13 cellular contexts compared by ENCODE assay signal in the genomic region with DNA sequence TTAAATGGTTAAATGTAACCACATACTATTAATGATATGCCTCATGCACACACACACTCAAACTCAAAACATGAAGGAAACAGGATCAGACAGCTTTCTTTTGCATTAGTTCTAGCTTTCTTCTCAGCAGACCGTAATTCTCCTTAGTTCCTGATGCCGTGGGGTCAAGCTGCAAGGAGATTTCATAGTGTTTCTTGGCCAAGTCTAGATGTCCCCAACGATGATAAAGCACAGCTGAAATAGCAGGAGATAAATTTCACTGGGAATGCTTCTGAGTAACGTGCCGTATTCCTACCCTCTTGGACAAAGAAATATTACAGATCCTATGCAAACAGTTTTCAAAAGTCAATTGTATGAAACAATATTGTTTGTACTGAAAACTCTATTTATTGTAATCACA. TPM values are rescaled to one million over a fixed set of nuclear protein-coding genes. Genes with fewer than 3 reads are reported as not detected.
DNase-seq lines count a peak whose midpoint lies in the region; ATAC-seq and TF ChIP-seq lines count a peak whose summit lies in the region.
"Had no signal": no experiment of that assay in that cellular context is flagged by ENCODE, and none has a peak within 500 bp of the region (broad histone marks: within the 10 kb centered on the region; RNA-seq: fewer than 3 reads in every experiment).

No MANE protein-coding gene starts in this region.

- H3K27ac ChIP-seq in dorsolateral prefrontal cortex: peak overlapping the region in 31 of 59 donors; percentile 0 to 76 (median 32)

- DNase-seq in brain pericyte (ENCODE audit: low read depth, low spot score) (peak; percentile 15), dorsolateral prefrontal cortex (no peak), sciatic nerve (ENCODE audit: low spot score) (no peak), occipital lobe (lab: John Stamatoyannopoulos, UW) (no peak), NCI-H2081 (lab: John Stamatoyannopoulos, UW) (no peak)
- DNase-seq: Calu3; CD8-positive, alpha-beta T cell; DMS79 treated with DMSO at 0.1 percent for 48 hours; GOT3; H9 had no signal

- intact Hi-C loops in dorsolateral prefrontal cortex (cut with DNase I): no loop called here
- intact Hi-C loops in sciatic nerve (cut with DNase I): no loop called here

- H3K27me3 ChIP-seq in dorsolateral prefrontal cortex: no peaks in the 10 kb centered on the region
- H3K27me3 ChIP-seq: BLaER1 treated with 17β-estradiol and CSF1 and Interleukin-3, amounts not matched to agents 10 nM and 100 nM had no signal

- ATAC-seq in sciatic nerve (peak; percentile 53), GM19023 (IDR thresholded peaks at IDR 0.05; ENCODE audit: unreplicated experiment) (no peak)
- ATAC-seq: CD8-positive, alpha-beta T cell; HepG2 had no signal

- no peak for TF ChIP-seq CTCF in dorsolateral prefrontal cortex (IDR thresholded peaks at IDR 0.05 in 54 of 56, conservative IDR thresholded peaks at IDR 0.05 in 2 of 56; ENCODE audit: low read depth in 1 of 56, partially characterized antibody in 56 of 56)

- no peak overlapping the region for H3K4me3 ChIP-seq in dorsolateral prefrontal cortex
- H3K4me3 ChIP-seq: BLaER1 treated with 17β-estradiol and CSF1 and Interleukin-3, amounts not matched to agents 10 nM and 100 nM had no signal

RNA-seq across cellular contexts. Expression of gene GGACT, which starts 16.3 kb away (rescaled TPM):
- total RNA-seq in dorsolateral prefrontal cortex: 10 to 100 TPM in 1 of 120 experiments, 1 to 10 TPM in 114, under 1 TPM in 5; 0.56 to 10.3 (median 2.8) TPM
- total RNA-seq in sciatic nerve: 5.2 TPM
- 1.4 TPM for total RNA-seq in occipital lobe
